13 cellular contexts compared by ENCODE assay signal in the genomic region with DNA sequence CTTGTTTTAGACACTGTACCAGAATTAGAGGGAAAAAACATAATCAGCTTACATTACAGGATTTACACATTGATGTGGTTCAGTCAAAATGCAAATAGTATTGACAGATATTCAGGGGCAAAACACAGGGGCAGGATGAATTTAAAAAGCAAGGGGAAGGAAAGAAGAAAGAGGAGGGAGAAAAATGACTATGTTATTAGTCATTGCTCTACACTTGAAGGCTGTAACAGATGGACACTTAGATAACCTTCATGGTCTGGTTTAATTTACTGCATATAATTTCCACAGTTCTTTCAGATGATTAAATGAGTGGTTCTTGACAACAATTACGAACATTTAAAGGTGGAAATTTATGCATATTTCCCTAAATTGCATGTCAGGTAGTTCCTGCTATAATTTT. TPM values are rescaled to one million over a fixed set of nuclear protein-coding genes. Genes with fewer than 3 reads are reported as not detected.
DNase-seq lines count a peak whose midpoint lies in the region; ATAC-seq, FAIRE-seq and TF ChIP-seq lines count a peak whose summit lies in the region.
"Had no signal": no experiment of that assay in that cellular context is flagged by ENCODE, and none has a peak within 500 bp of the region (broad histone marks: within the 10 kb centered on the region; RNA-seq: fewer than 3 reads in every experiment).

No MANE protein-coding gene starts in this region.

- TF ChIP-seq CTCF in Panc1 (IDR thresholded peaks at IDR 0.05) (no peak), endothelial cell of umbilical vein (IDR thresholded peaks at IDR 0.05; ENCODE audit: extremely low read depth in 1 of 2, insufficient read depth in 1 of 2, low read depth in 1 of 2, low read length in 2 of 2) (no peak)

- H3K4me3 Mint-ChIP-seq in stimulated activated naive CD8-positive, alpha-beta T cell treated with anti-CD3 and anti-CD28 coated beads, Interleukin-15, Interleukin-2, amounts not matched to agents 100 ng/mL and 50 ng/mL, for 24 hours, result peak overlapping the region; percentile 5
- H3K4me3 Mint-ChIP-seq: activated naive CD4-positive, alpha-beta T cell treated with anti-CD3 and anti-CD28 coated beads for 36 hours; naive thymus-derived CD4-positive, alpha-beta T cell had no signal

- H3K4me3 ChIP-seq in Panc1 (ENCODE audit: low read depth in 2 of 2, low read length in 2 of 2) (no peak overlapping the region), endothelial cell of umbilical vein (replicated peaks in 1 of 3; ENCODE audit: insufficient read depth in 1 of 3, low read depth in 1 of 3, low read length in 3 of 3) (peak overlapping the region in 1 of 3 experiments; percentile 51)
- H3K4me3 ChIP-seq: BLaER1, stomach had no signal

- H3K79me2 ChIP-seq in endothelial cell of umbilical vein (ENCODE audit: control insufficient read depth, insufficient read depth, low read length), result peaks cover 55% of the 10 kb centered on the region

- H4K20me1 ChIP-seq in endothelial cell of umbilical vein (replicated peaks; ENCODE audit: control insufficient read depth, extremely low read depth, insufficient read depth, low read length), result no peaks in the 10 kb centered on the region

- FAIRE-seq in endothelial cell of umbilical vein (lab: Jason Lieb, UNC), result peak; percentile 71

- H3K4me2 ChIP-seq in endothelial cell of umbilical vein (ENCODE audit: insufficient read depth, low read length), result peak overlapping the region; percentile 95
- H3K4me2 ChIP-seq: BLaER1 had no signal

- H3K36me3 ChIP-seq in Panc1 (ENCODE audit: control insufficient read depth, insufficient read depth, low read length) (no peaks in the 10 kb centered on the region), endothelial cell of umbilical vein (ENCODE audit: control insufficient read depth in 2 of 2, extremely low read depth in 1 of 2, insufficient read depth in 2 of 2, low read length in 2 of 2) (no peaks in the 10 kb centered on the region)
- H3K36me3 ChIP-seq: BLaER1, stomach had no signal

- peak overlapping the region; percentile 47 for H2AFZ ChIP-seq in endothelial cell of umbilical vein (ENCODE audit: low read depth, low read length)

- intact Hi-C loops in Panc1 (cut with micrococcal nuclease; ENCODE audit: unreplicated experiment), result no loop called here
- intact Hi-C loops in endothelial cell of umbilical vein (cut with micrococcal nuclease), result no loop called here
- intact Hi-C loops in Right ventricle myocardium superior (cut with DNase I), result no loop called here

- H3K27me3 Mint-ChIP-seq in stimulated activated naive CD8-positive, alpha-beta T cell treated with anti-CD3 and anti-CD28 coated beads, Interleukin-15, Interleukin-2, amounts not matched to agents 100 ng/mL and 50 ng/mL, for 24 hours, result no peaks in the 10 kb centered on the region
- H3K27me3 Mint-ChIP-seq: naive thymus-derived CD4-positive, alpha-beta T cell had no signal

- no peak overlapping the region for H3K27ac Mint-ChIP-seq in activated naive CD4-positive, alpha-beta T cell treated with anti-CD3 and anti-CD28 coated beads, Interleukin-2, amount 50 U/mL, for 72 hours
- peak overlapping the region; percentile 62 for H3K27ac Mint-ChIP-seq in stimulated activated naive CD8-positive, alpha-beta T cell treated with anti-CD3 and anti-CD28 coated beads, Interleukin-15, Interleukin-2, amounts not matched to agents 100 ng/mL and 50 ng/mL, for 24 hours
- H3K27ac Mint-ChIP-seq: activated naive CD4-positive, alpha-beta T cell treated with anti-CD3 and anti-CD28 coated beads for 36 hours had no signal

- H3K36me3 Mint-ChIP-seq in activated naive CD4-positive, alpha-beta T cell treated with anti-CD3 and anti-CD28 coated beads, Interleukin-2, amount 50 U/mL, for 72 hours, result peaks cover 7 to 11% of the 10 kb centered on the region in 2 donors
- peaks cover 25% of the 10 kb centered on the region for H3K36me3 Mint-ChIP-seq in stimulated activated naive CD8-positive, alpha-beta T cell treated with anti-CD3 and anti-CD28 coated beads, Interleukin-15, Interleukin-2, amounts not matched to agents 100 ng/mL and 50 ng/mL, for 24 hours (ENCODE audit: low read depth)

- POLR2A ChIA-PET in Panc1 (lab: Charles Lee) (no interaction called here), endothelial cell of umbilical vein (lab: Charles Lee) (no interaction called here)

- peaks cover 34% of the 10 kb centered on the region for H3K4me1 Mint-ChIP-seq in stimulated activated naive CD8-positive, alpha-beta T cell treated with anti-CD3 and anti-CD28 coated beads, Interleukin-15, Interleukin-2, amounts not matched to agents 100 ng/mL and 50 ng/mL, for 24 hours (ENCODE audit: low read depth)

- BruUV-seq in Panc1 (replicated peaks; lab: Mats Ljungman, UMichigan) (no TSS peak), endothelial cell of umbilical vein (replicated peaks; lab: Mats Ljungman, UMichigan) (no TSS peak)

- CTCF ChIA-PET in Panc1 (lab: Charles Lee), result no interaction called here
- CTCF ChIA-PET in endothelial cell of umbilical vein (lab: Charles Lee), result interaction anchor here (1.0 to 1.8 kb wide), 2 partner anchors 18 to 429 kb away, joined by 3 to 7 read pairs; no protein-coding TSS in a partner anchor

- dilution Hi-C loops in endothelial cell of umbilical vein (cut with MboI; ENCODE audit: extremely low pct_ligation_motif_present, low sequenced_read_pairs), result no loop called here

- H3K9ac ChIP-seq in endothelial cell of umbilical vein (replicated peaks; ENCODE audit: extremely low read depth, insufficient read depth, low read length), result peak overlapping the region; percentile 35
- H3K9ac ChIP-seq: BLaER1 had no signal

- H3K27ac ChIP-seq in Panc1 (ENCODE audit: low read length) (no peak overlapping the region; the same call in 1 of the 2 replicates), endothelial cell of umbilical vein (ENCODE audit: insufficient read depth, low read depth, low read length) (peak overlapping the region; percentile 87)
- H3K27ac ChIP-seq: BLaER1, stomach had no signal

- peak; percentile 44 to 82 for ATAC-seq in activated naive CD4-positive, alpha-beta T cell treated with anti-CD3 and anti-CD28 coated beads, Interleukin-2, amount 50 U/mL, for 72 hours
- ATAC-seq in Panc1, result peak; percentile 80
- no peak for ATAC-seq in HG02623 (IDR thresholded peaks at IDR 0.05; ENCODE audit: unreplicated experiment)
- no peak for ATAC-seq in Right ventricle myocardium superior (ENCODE audit: poor library complexity)
- ATAC-seq: naive thymus-derived CD4-positive, alpha-beta T cell had no signal

- in situ Hi-C loops in Panc1 (cut with HindIII; ENCODE audit: low pct_unique_long_range_greater_than_20kb, low sequenced_read_pairs), result no loop called here

- no peak for DNase-seq in activated naive CD4-positive, alpha-beta T cell treated with anti-CD3 and anti-CD28 coated beads, Interleukin-2, amount 50 U/mL, for 72 hours (ENCODE audit: low spot score in 2 of 2)
- DNase-seq in activated naive CD4-positive, alpha-beta T cell (lab: John Stamatoyannopoulos, UW), result no peak
- DNase-seq in Panc1 (ENCODE audit: low read depth, low spot score) (no peak), endothelial cell of umbilical vein (ENCODE audit: low read depth, low spot score) (peak; percentile 82), NCI-H2029 (lab: John Stamatoyannopoulos, UW) (no peak), Right ventricle myocardium superior (no peak)
- DNase-seq: activated naive CD4-positive, alpha-beta T cell treated with anti-CD3 and anti-CD28 coated beads for 36 hours; naive thymus-derived CD4-positive, alpha-beta T cell; NCI-H774; stomach had no signal

- no peaks in the 10 kb centered on the region for H3K9me3 ChIP-seq in Panc1 (ENCODE audit: control insufficient read depth, insufficient read depth, low read depth, low read length)
- no peaks in the 10 kb centered on the region for H3K9me3 ChIP-seq in endothelial cell of umbilical vein (replicated peaks; ENCODE audit: control insufficient read depth, insufficient read depth, low read length)
- H3K9me3 ChIP-seq: BLaER1, stomach had no signal

- H3K27me3 ChIP-seq in Panc1 (ENCODE audit: control insufficient read depth, insufficient read depth, low read length) (no peaks in the 10 kb centered on the region), endothelial cell of umbilical vein (ENCODE audit: control insufficient read depth in 2 of 2, insufficient read depth in 2 of 2, low read length in 2 of 2) (no peaks in the 10 kb centered on the region)
- H3K27me3 ChIP-seq: BLaER1, stomach had no signal

- TF ChIP-seq POLR2A in endothelial cell of umbilical vein (IDR thresholded peaks at IDR 0.05; ENCODE audit: low read depth, low read length), result no peak

- no peaks in the 10 kb centered on the region for H3K9me3 Mint-ChIP-seq in activated naive CD4-positive, alpha-beta T cell treated with anti-CD3 and anti-CD28 coated beads, Interleukin-2, amount 50 U/mL, for 72 hours
- no peaks in the 10 kb centered on the region for H3K9me3 Mint-ChIP-seq in stimulated activated naive CD8-positive, alpha-beta T cell treated with anti-CD3 and anti-CD28 coated beads, Interleukin-15, Interleukin-2, amounts not matched to agents 100 ng/mL and 50 ng/mL, for 24 hours
- H3K9me3 Mint-ChIP-seq: activated naive CD4-positive, alpha-beta T cell treated with anti-CD3 and anti-CD28 coated beads for 36 hours; naive thymus-derived CD4-positive, alpha-beta T cell had no signal

- H3K9me1 ChIP-seq in endothelial cell of umbilical vein (replicated peaks; ENCODE audit: control insufficient read depth, extremely low read depth, insufficient read depth, low read length), result no peaks in the 10 kb centered on the region

- H3K4me1 ChIP-seq in Panc1 (ENCODE audit: control insufficient read depth, insufficient read depth, low read length) (peaks cover 19% of the 10 kb centered on the region; the same call in 1 of the 2 replicates), endothelial cell of umbilical vein (ENCODE audit: control insufficient read depth, extremely low read depth, insufficient read depth, low read length) (peaks cover 20% of the 10 kb centered on the region)
- H3K4me1 ChIP-seq: BLaER1 had no signal

TF ChIP-seq in endothelial cell of umbilical vein, 7 proteins besides CTCF, POLR2A, EP300 and RAD21 (continues in another document):
- TF ChIP-seq EZH2 (IDR thresholded peaks at IDR 0.05; ENCODE audit: borderline replicate concordance, low read depth, low read length, severe bottlenecking) (no peak), JUN (IDR thresholded peaks at IDR 0.05; ENCODE audit: borderline replicate concordance, insufficient read depth, insufficient read length, low read depth) (peak; percentile 90)

RNA-seq across cellular contexts. Expression of a gene that starts 7.6 kb away (rescaled TPM):
- 10 to 100 TPM; 35.8 to 74.3 TPM for total RNA-seq in activated naive CD4-positive, alpha-beta T cell treated with anti-CD3 and anti-CD28 coated beads, Interleukin-2, amount 50 U/mL, for 72 hours
- 86.3 TPM for total RNA-seq in Panc1 (2021; ENCODE audit: unreplicated experiment)
- 96.3 TPM for polyA plus RNA-seq in Panc1 (2012; ENCODE audit: insufficient read length)
- 60.6 and 61.9 TPM in 2 replicates for total RNA-seq in endothelial cell of umbilical vein
- 8.2 and 9.7 TPM in 2 replicates for polyA plus RNA-seq in endothelial cell of umbilical vein
- 21.4 and 22.3 TPM in 2 replicates for polyA plus RNA-seq in endothelial cell of umbilical vein (2011; cell fraction: cytosol; rRNA removed)
- 15.9 and 18.1 TPM in 2 replicates for polyA plus RNA-seq in endothelial cell of umbilical vein (2011; cell fraction: nucleus; rRNA removed)
- 31.3 and 64.7 TPM in 2 replicates for polyA plus RNA-seq in endothelial cell of umbilical vein (2012)
- 6.0 and 8.6 TPM in 2 replicates for polyA minus RNA-seq in endothelial cell of umbilical vein
- 27.2 TPM for polyA minus RNA-seq in endothelial cell of umbilical vein (2011; cell fraction: cytosol; rRNA and poly(A)+ RNA removed)
- polyA minus RNA-seq in endothelial cell of umbilical vein (2011; cell fraction: nucleus; rRNA and poly(A)+ RNA removed), result 28.2 and 35.4 TPM in 2 replicates
- 36.9 TPM for total RNA-seq in Right ventricle myocardium superior

Comparison
In these comparisons a context has a peak if more than half of its experiments do, and no peak if none do; other contexts are left out.
1. ATAC-seq: peak in activated naive CD4-positive, alpha-beta T cell treated with anti-CD3 and anti-CD28 coated beads, Interleukin-2, amount 50 U/mL, for 72 hours (2 of 2) and Panc1 (single experiment); none in HG02623 (single experiment) and Right ventricle myocardium superior (single experiment).